Comparison of ENCODE assay signal across 28 cellular contexts in the genomic region with DNA sequence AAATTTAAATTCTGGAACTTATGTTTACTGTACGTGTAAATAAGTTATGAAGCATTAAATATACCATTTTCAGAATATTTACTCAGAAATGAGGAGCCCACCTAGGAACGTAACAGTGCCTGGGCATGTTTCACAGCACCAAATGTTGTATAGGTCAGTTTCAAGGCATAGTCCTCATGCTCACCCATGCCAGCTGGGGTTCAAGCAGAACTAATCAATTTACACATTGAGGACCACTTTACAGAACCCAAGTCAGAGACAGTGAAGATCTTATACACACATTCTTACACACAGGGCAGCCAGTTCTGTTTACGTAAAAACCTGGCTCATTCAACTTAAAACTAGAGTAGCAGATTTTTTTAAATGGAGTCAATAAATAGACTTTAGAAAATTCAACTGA. TPM values are rescaled to one million over a fixed set of nuclear protein-coding genes. Genes with fewer than 3 reads are reported as not detected.
DNase-seq lines count a peak whose midpoint lies in the region; ATAC-seq, FAIRE-seq and TF ChIP-seq lines count a peak whose summit lies in the region.
"Had no signal": no experiment of that assay in that cellular context is flagged by ENCODE, and none has a peak within 500 bp of the region (broad histone marks: within the 10 kb centered on the region; RNA-seq: fewer than 3 reads in every experiment).

No MANE protein-coding gene starts in this region.

- intact Hi-C loops in PC-9 (cut with micrococcal nuclease; ENCODE audit: unreplicated experiment), result loop anchor here (2.0 to 5.0 kb wide), 2 partner anchors 39 to 133 kb away; no protein-coding TSS in a partner anchor

- H3K36me3 Mint-ChIP-seq in GM23338 (ENCODE audit: low read depth), result no peaks in the 10 kb centered on the region; the same call in 2 of the 3 replicates
- H3K36me3 Mint-ChIP-seq: neural progenitor cell had no signal

- no peak overlapping the region for H2BK12ac ChIP-seq in H1 (ENCODE audit: low read depth, low read length)

- H3K27me3 ChIP-seq in GM23338 (ENCODE audit: insufficient read depth) (no peaks in the 10 kb centered on the region), PC-9 (ENCODE audit: insufficient read depth, low read depth) (no peaks in the 10 kb centered on the region), H1 (replicated peaks in 1 of 4; ENCODE audit: control insufficient read depth in 3 of 4, extremely low read depth in 1 of 4, insufficient read depth in 3 of 4, low read length in 3 of 4) (no peaks in the 10 kb centered on the region)
- H3K27me3 ChIP-seq: neural progenitor cell, tibial nerve had no signal

- peak overlapping the region; percentile 85 for H3K4me2 ChIP-seq in A549
- peak overlapping the region; percentile 47 for H3K4me2 ChIP-seq in GM23338
- peak overlapping the region; percentile 92; the same call in 1 of the 2 replicates for H3K4me2 ChIP-seq in PC-9
- peak overlapping the region; percentile 13 to 23; a peak in 2 of 4 replicates for H3K4me2 ChIP-seq in H1 (ENCODE audit: insufficient read depth in 1 of 2, low read depth in 2 of 2, low read length in 2 of 2)

- H3K4me3 ChIP-seq in A549, result no peak overlapping the region
- no peak overlapping the region for H3K4me3 ChIP-seq in GM23338
- H3K4me3 ChIP-seq in PC-9, result no peak overlapping the region
- no peak overlapping the region; a peak in 1 of 8 replicates for H3K4me3 ChIP-seq in H1 (ENCODE audit: extremely low read depth in 1 of 4, insufficient read depth in 2 of 4, low read depth in 3 of 4, low read length in 4 of 4)
- H3K4me3 ChIP-seq: neural progenitor cell, tibial nerve had no signal

- no peak overlapping the region for H3K18ac ChIP-seq in H1 (ENCODE audit: extremely low read depth, low read length)

- no peak overlapping the region for H3K56ac ChIP-seq in H1 (replicated peaks; ENCODE audit: insufficient read length, low read depth, low read length)

- H3K9me3 ChIP-seq in A549 (no peaks in the 10 kb centered on the region), PC-9 (ENCODE audit: insufficient read depth, low read depth) (no peaks in the 10 kb centered on the region), H1 (ENCODE audit: insufficient read depth in 2 of 2, low read depth in 1 of 2, low read length in 1 of 2) (no peaks in the 10 kb centered on the region)
- H3K9me3 ChIP-seq: psoas muscle, tibial nerve had no signal

- DNase-seq in A549 (ENCODE audit: low read depth in 1 of 2, low spot score in 1 of 2) (no peak), GM23338 (ENCODE audit: low spot score) (no peak), PC-9 (no peak), H1 (ENCODE audit: low read depth in 1 of 2, low spot score in 2 of 2) (no peak), GM13976 (ENCODE audit: low spot score) (no peak), substantia nigra (lab: John Stamatoyannopoulos, UW) (no peak)
- DNase-seq: activated CD4-positive, CD25-positive, alpha-beta regulatory T cell; activated CD8-positive, alpha-beta memory T cell treated with anti-CD3 and anti-CD28 coated beads for 24 hours; CD4-positive, alpha-beta memory T cell; glutamatergic neuron; GOT3; midbrain; NCI-H1105 treated with DMSO at 0.1 percent for 48 hours; NCI-H2107; NCI-H526; psoas muscle; stimulated activated CD4-positive, alpha-beta T cell treated with anti-CD3 and anti-CD28 coated beads, Interleukin-2, amount 100 ng/mL, for 24 hours; stimulated activated naive B cell treated with anti-CD40 and anti-IgM and Interleukin-4, amounts not matched to agents 10 μg/mL and 1 μg/mL and 100 μg/mL, for 72 hours; T-helper 9 cell had no signal

- H3F3A ChIP-seq in GM23338 (replicated peaks; ENCODE audit: low read depth) (0 out of 2 replicates have a peak, but pooled peaks cover 4% of the 10 kb centered on the region), PC-9 (ENCODE audit: insufficient read depth, low read depth) (no peaks in the 10 kb centered on the region)

- H3K36me3 ChIP-seq in GM23338 (ENCODE audit: insufficient read depth), result no peaks in the 10 kb centered on the region
- H3K36me3 ChIP-seq in PC-9 (ENCODE audit: low read depth), result 0 out of 2 replicates have a peak, but pooled peaks cover 4% of the 10 kb centered on the region
- H3K36me3 ChIP-seq in H1 (ENCODE audit: control insufficient read depth in 2 of 4, insufficient read depth in 4 of 4, low read length in 3 of 4), result no peaks in the 10 kb centered on the region
- H3K36me3 ChIP-seq: neural progenitor cell had no signal

- no peak overlapping the region for H2BK15ac ChIP-seq in H1 (ENCODE audit: low read length)

- no peak overlapping the region for H3K14ac ChIP-seq in H1 (ENCODE audit: insufficient read length)

- H3K27me3 Mint-ChIP-seq in GM23338 (ENCODE audit: insufficient read depth, low read depth, poor library complexity), result peaks cover 4% of the 10 kb centered on the region
- H3K27me3 Mint-ChIP-seq: stimulated activated naive B cell treated with anti-CD40 and anti-IgM and Interleukin-4, amounts not matched to agents 10 μg/mL and 1 μg/mL and 100 μg/mL, for 72 hours had no signal

- no peak for TF ChIP-seq POLR2A in A549 (IDR thresholded peaks at IDR 0.05; ENCODE audit: low read length)
- TF ChIP-seq POLR2A in H1 (IDR thresholded peaks at IDR 0.05; ENCODE audit: control extremely low read depth in 1 of 2, low read depth in 2 of 2, low read length in 2 of 2), result no peak

- H3K4me1 ChIP-seq in A549, result peaks cover 21% of the 10 kb centered on the region
- H3K4me1 ChIP-seq in GM23338 (ENCODE audit: insufficient read depth), result peaks cover 32% of the 10 kb centered on the region
- H3K4me1 ChIP-seq in PC-9 (replicated peaks; ENCODE audit: insufficient read depth), result peaks cover 29% of the 10 kb centered on the region
- H3K4me1 ChIP-seq in H1 (replicated peaks in 1 of 4; ENCODE audit: control insufficient read depth in 3 of 4, insufficient read depth in 4 of 4, low read length in 3 of 4), result peaks cover 0 to 10% (median 3%) of the 10 kb centered on the region in 4 experiments; a peak in 5 of 7 replicates

- BruUV-seq in PC-9 (replicated peaks; lab: Mats Ljungman, UMichigan), result no TSS peak

- H4K5ac ChIP-seq in H1 (ENCODE audit: insufficient read length, low read depth, low read length), result peak overlapping the region; percentile 9

- 0 out of 3 replicates have a peak overlapping the region, but pooled peaks have one; percentile 7 for H3K4me3 Mint-ChIP-seq in GM23338

- no peaks in the 10 kb centered on the region for H3K79me1 ChIP-seq in H1 (ENCODE audit: low read depth, low read length)

- H3K4ac ChIP-seq in H1 (replicated peaks; ENCODE audit: insufficient read length, low read depth, low read length), result no peak overlapping the region

- TF ChIP-seq RAD21 in A549 (conservative IDR thresholded peaks at IDR 0.05 in 1 of 2, IDR thresholded peaks at IDR 0.05 in 1 of 2) (no peak), H1 (IDR thresholded peaks at IDR 0.05 in 1 of 2, conservative IDR thresholded peaks at IDR 0.05 in 1 of 2; ENCODE audit: low read depth in 2 of 2, low read length in 2 of 2) (no peak)

- peak overlapping the region; percentile 25 for H4K91ac ChIP-seq in H1 (replicated peaks; ENCODE audit: insufficient read length, low read length)

- no peak overlapping the region for H2BK20ac ChIP-seq in H1 (ENCODE audit: low read length)

- H3K79me2 ChIP-seq in GM23338 (replicated peaks; ENCODE audit: insufficient read depth) (no peaks in the 10 kb centered on the region), PC-9 (ENCODE audit: low read depth) (peaks cover 16% of the 10 kb centered on the region), H1 (ENCODE audit: control insufficient read depth in 1 of 2, insufficient read depth in 2 of 2, low read length in 2 of 2) (0 out of 4 replicates have a peak, but pooled peaks cover 0 to 2% of the 10 kb centered on the region in 2 experiments)

- H3K23me2 ChIP-seq in H1 (ENCODE audit: low read depth, low read length), result no peaks in the 10 kb centered on the region

- H4K8ac ChIP-seq in H1 (ENCODE audit: extremely low read depth, insufficient read depth, low read length), result no peak overlapping the region

- H3K9me3 Mint-ChIP-seq in GM23338, result no peaks in the 10 kb centered on the region
- H3K9me3 Mint-ChIP-seq: activated T-helper 1 cell treated with anti-CD3 and anti-CD28 coated beads, Interleukin-12 subunit alpha, Interleukin-12 subunit beta, Interleukin-2, Interleukin-4 antibody, amounts not matched to agents 30 ng/mL and 10 ng/mL and 1 ng/mL, durations not matched to agents 14 hours and 24 hours and 36 hours; CD4-positive, alpha-beta memory T cell; neural progenitor cell; stimulated activated naive B cell treated with anti-CD40 and anti-IgM and Interleukin-4, amounts not matched to agents 10 μg/mL and 1 μg/mL and 100 μg/mL, for 72 hours had no signal

- no peak overlapping the region for H2BK5ac ChIP-seq in H1 (ENCODE audit: low read depth, low read length)

- no peaks in the 10 kb centered on the region for H3K9me2 ChIP-seq in GM23338 (ENCODE audit: insufficient read depth)
- no peaks in the 10 kb centered on the region for H3K9me2 ChIP-seq in PC-9 (ENCODE audit: insufficient read depth)

- TF ChIP-seq CTCF in A549 (IDR thresholded peaks at IDR 0.05) (no peak), GM23338 (conservative IDR thresholded peaks at IDR 0.05; ENCODE audit: low read depth in 2 of 2) (no peak), PC-9 (conservative IDR thresholded peaks at IDR 0.05) (no peak), H1 (IDR thresholded peaks at IDR 0.05; ENCODE audit: control extremely low read depth in 1 of 3, insufficient read depth in 1 of 3, low read depth in 1 of 3, low read length in 3 of 3) (no peak), GM13976 (IDR thresholded peaks at IDR 0.05; ENCODE audit: borderline replicate concordance, control extremely low read depth, extremely low read depth, insufficient read depth, missing control alignments) (no peak)

- H3K4me1 Mint-ChIP-seq in GM23338, result peaks cover 41% of the 10 kb centered on the region

- H3K23ac ChIP-seq in H1 (ENCODE audit: insufficient read length), result no peak overlapping the region

- POLR2A ChIA-PET in A549 (lab: Yijun Ruan, JAX), result no interaction called here
- POLR2A ChIA-PET in PC-9 (lab: Charles Lee; ENCODE audit: unreplicated experiment), result no interaction called here
- POLR2A ChIA-PET in H1 (lab: Charles Lee; ENCODE audit: partially characterized antibody), result interaction anchor here (0.7 to 1.1 kb wide), 2 partner anchors 9 to 24 kb away, joined by 3 read pairs; no protein-coding TSS in a partner anchor

- ATAC-seq in A549 (no peak), GM23338 (no peak), HG03469 (IDR thresholded peaks at IDR 0.05; ENCODE audit: unreplicated experiment) (no peak), HG03025 (IDR thresholded peaks at IDR 0.05; ENCODE audit: low FRiP score, unreplicated experiment) (no peak)
- ATAC-seq: left lobe of liver; psoas muscle; stimulated activated naive B cell treated with anti-CD40 and anti-IgM and Interleukin-4, amounts not matched to agents 10 μg/mL and 1 μg/mL and 100 μg/mL, for 72 hours had no signal

- TF ChIP-seq EP300 in A549 (IDR thresholded peaks at IDR 0.05) (no peak), H1 (IDR thresholded peaks at IDR 0.05; ENCODE audit: borderline replicate concordance in 1 of 2, low read depth in 2 of 2, low read length in 2 of 2) (no peak)

- peak overlapping the region; percentile 72 for H3K27ac Mint-ChIP-seq in GM23338
- H3K27ac Mint-ChIP-seq: activated T-helper 1 cell treated with anti-CD3 and anti-CD28 coated beads, Interleukin-12 subunit alpha, Interleukin-12 subunit beta, Interleukin-2, Interleukin-4 antibody, amounts not matched to agents 30 ng/mL and 10 ng/mL and 1 ng/mL, durations not matched to agents 14 hours and 24 hours and 36 hours; neural progenitor cell had no signal

- H4K20me1 ChIP-seq in GM23338 (replicated peaks; ENCODE audit: insufficient read depth) (no peaks in the 10 kb centered on the region), PC-9 (ENCODE audit: insufficient read depth) (no peaks in the 10 kb centered on the region), H1 (replicated peaks in 1 of 2; ENCODE audit: control insufficient read depth in 1 of 2, insufficient read depth in 2 of 2, low read length in 2 of 2) (no peaks in the 10 kb centered on the region)

- FAIRE-seq in A549 (lab: Jason Lieb, UNC) (no peak), H1 (lab: Jason Lieb, UNC) (no peak)
- FAIRE-seq: bronchial epithelial cell, GM12891, GM19239 had no signal

- H3K9ac ChIP-seq in H1 (replicated peaks in 1 of 4; ENCODE audit: extremely low read depth in 1 of 4, low read depth in 3 of 4, low read length in 3 of 4), result no peak overlapping the region
- H3K9ac ChIP-seq: neural progenitor cell had no signal

- no peak overlapping the region for H2BK120ac ChIP-seq in H1 (replicated peaks; ENCODE audit: low read depth, low read length)

- H2AFZ ChIP-seq in GM23338, result no peak overlapping the region
- H2AFZ ChIP-seq in PC-9, result no peak overlapping the region
- H2AFZ ChIP-seq in H1 (ENCODE audit: low read length), result no peak overlapping the region
- H2AFZ ChIP-seq: neural progenitor cell had no signal

- H3K27ac ChIP-seq in A549 (no peak overlapping the region), GM23338 (ENCODE audit: low read depth) (no peak overlapping the region), PC-9 (no peak overlapping the region), H1 (ENCODE audit: low read depth, low read length) (0 out of 2 replicates have a peak overlapping the region, but pooled peaks have one; percentile 28), substantia nigra (ENCODE audit: low read depth, low read length, poor library complexity, severe bottlenecking) (no peak overlapping the region)
- H3K27ac ChIP-seq: neural progenitor cell, psoas muscle, tibial nerve had no signal

- in situ Hi-C loops in GM13976 (cut with MboI; ENCODE audit: low sequenced_read_pairs, unreplicated experiment), result no loop called here

- WGBS in A549 (ENCODE audit: missing lambda C conversion rate), result 87% methylated on average over 3 of the region's 3 CpGs
- WGBS in H1 (ENCODE audit: extremely low coverage in 1 of 2, insufficient coverage in 1 of 2, insufficient read length in 1 of 2, insufficient replicate concordance in 2 of 2, low coverage in 1 of 2, low lambda C conversion rate in 2 of 2, missing lambda C conversion rate in 1 of 2), 2 experiments, result 91% methylated on average over 3 of the region's 3 CpGs; no CpG with 5 or more reads in 1 of the 2 experiments

- CTCF ChIA-PET in A549 (lab: Yijun Ruan, JAX), result interaction anchor here (1.1 to 1.4 kb wide), 2 partner anchors 14 to 376 kb away, joined by 3 to 4 read pairs; no protein-coding TSS in a partner anchor
- CTCF ChIA-PET in PC-9 (lab: Charles Lee), result no interaction called here
- CTCF ChIA-PET in H1 (lab: Charles Lee; ENCODE audit: partially characterized antibody), result interaction anchor here (0.9 kb wide), 1 partner anchor 393 kb away, joined by 3 read pairs; no protein-coding TSS in a partner anchor

- no peak overlapping the region for H2AK5ac ChIP-seq in H1 (ENCODE audit: low read depth, low read length)

RNA-seq across cellular contexts. Expression of gene KICS2, which starts 2.0 kb away (rescaled TPM):
- polyA plus RNA-seq in A549 (2011; rRNA removed) (21.4 and 22.5 TPM in 2 replicates), A549 (2017; fragmentation: RNase III; extraction: RNeasy Plus Mini Kit Qiagen cat#74134 plus additional on column Dnase treatment) (9.1 to 9.6 TPM (median 9.4 TPM) in 3 replicates), GM23338 (2016; fragmentation: Nextera tagmentation; extraction: Ambion mirVana) (7.6 and 8.1 TPM in 2 replicates), H1 (2011; rRNA removed) (5.6 and 5.7 TPM in 2 replicates)
- 8.9 and 10.4 TPM in 2 replicates for polyA plus RNA-seq in A549 (2012; cell fraction: cytosol; rRNA removed)
- 7.1 and 9.7 TPM in 2 replicates for polyA plus RNA-seq in A549 (2012; cell fraction: nucleus; rRNA removed)
- 28.3 and 29.1 TPM in 2 replicates for polyA minus RNA-seq in A549 (2011; rRNA and poly(A)+ RNA removed)
- total RNA-seq in GM23338 (2014; rRNA removed; shearing (Covaris generic)), result 10.5 TPM in 2 replicates
- total RNA-seq in PC-9 (2021), result 12.1 and 14.5 TPM in 2 replicates
- total RNA-seq in H1 (2021; fragmentation: NEBNext Ultra II Directional; extraction: Animal tissue kit (Norgen Biotek cat#: 25700)), result 8.2 and 9.5 TPM in 2 replicates
- 6.1 TPM for polyA plus RNA-seq in H1 (2011; cell fraction: cytosol; rRNA removed)
- polyA plus RNA-seq in H1 (2011; cell fraction: nucleus; rRNA removed), result 9.2 TPM
- polyA plus RNA-seq in H1 (2012, experiment 1 of 2), result 4.0 to 5.8 TPM (median 4.9 TPM) in 4 replicates
- polyA plus RNA-seq in H1 (2012, experiment 2 of 2), result 1.6 TPM
- polyA plus RNA-seq in H1 (2013, experiment 1 of 2), result 4.5 TPM
- 4.6 TPM for polyA plus RNA-seq in H1 (2013, experiment 2 of 2)
- 12.5 and 15.6 TPM in 2 replicates for polyA minus RNA-seq in H1 (2011; rRNA and poly(A)+ RNA removed)
- polyA minus RNA-seq in H1 (2011; cell fraction: cytosol; rRNA and poly(A)+ RNA removed), result 9.7 TPM
- 34.4 TPM for polyA minus RNA-seq in H1 (2011; cell fraction: nucleus; rRNA and poly(A)+ RNA removed)

Comparison
In these comparisons a context has a peak if more than half of its experiments do, and no peak if none do; other contexts are left out.
1. H3K4me2 ChIP-seq: peak in every context shown above with its lines; median percentile 92 in PC-9; 85 in A549; 47 in GM23338; 18 in H1.